26 cellular contexts compared by ENCODE assay signal in genomic region chr2:105606081-105606480, GRCh38.
"Had no signal": no experiment of that assay in that cellular context is flagged by ENCODE, and none has a peak within 500 bp of the region (broad histone marks: within the 10 kb centered on the region; RNA-seq: fewer than 3 reads in every experiment).

No MANE protein-coding gene starts in this region.

- H3K9me3 Mint-ChIP-seq: activated CD4-positive, alpha-beta memory T cell treated with anti-CD3 and anti-CD28 coated beads for 36 hours; activated CD4-positive, alpha-beta T cell treated with anti-CD3 and anti-CD28 coated beads, Interleukin-2, amount 10 ng/mL, durations not matched to agents 7 days and 5 days; activated naive CD4-positive, alpha-beta T cell treated with anti-CD3 and anti-CD28 coated beads, Interleukin-2, amount 10 ng/mL, durations not matched to agents 7 days and 5 days; activated naive CD8-positive, alpha-beta T cell treated with anti-CD3 and anti-CD28 coated beads, Interleukin-2, amount 50 U/mL, for 24 hours; activated T-cell treated with anti-CD3 and anti-CD28 coated beads, Interleukin-2, amount 50 U/mL, for 4 hours; activated T-helper 1 cell treated with anti-CD3 and anti-CD28 coated beads, Interleukin-12 subunit alpha, Interleukin-12 subunit beta, Interleukin-2, Interleukin-4 antibody, amounts not matched to agents 30 ng/mL and 10 ng/mL and 1 ng/mL, durations not matched to agents 14 hours and 24 hours and 36 hours; T-helper 1 cell treated with Interleukin-12 subunit alpha and Interleukin-12 subunit beta and Interleukin-4 antibody, amounts not matched to agents 30 μg/mL and 1 μg/mL, for 36 hours; T-helper 2 cell treated with Interferon-gamma antibody and Interleukin-4, amounts not matched to agents 5 μg/mL and 100 μg/mL, for 36 hours had no signal

- H3K36me3 ChIP-seq: brain microvascular endothelial cell, SJSA1 had no signal

- H3K4me3 ChIP-seq: K562, SJSA1 had no signal

- H3K27ac ChIP-seq: brain microvascular endothelial cell, SJSA1 had no signal

- H3K27ac Mint-ChIP-seq: activated CD4-positive, alpha-beta memory T cell treated with anti-CD3 and anti-CD28 coated beads for 36 hours; activated CD4-positive, alpha-beta T cell treated with anti-CD3 and anti-CD28 coated beads, Interleukin-2, amount 10 ng/mL, durations not matched to agents 7 days and 5 days; activated naive CD4-positive, alpha-beta T cell treated with anti-CD3 and anti-CD28 coated beads, Interleukin-2, amount 10 ng/mL, durations not matched to agents 7 days and 5 days; activated naive CD8-positive, alpha-beta T cell; activated naive CD8-positive, alpha-beta T cell treated with anti-CD3 and anti-CD28 coated beads, Interleukin-2, amount 50 U/mL, for 24 hours; activated T-helper 1 cell treated with anti-CD3 and anti-CD28 coated beads, Interleukin-12 subunit alpha, Interleukin-12 subunit beta, Interleukin-2, Interleukin-4 antibody, amounts not matched to agents 30 ng/mL and 10 ng/mL and 1 ng/mL, durations not matched to agents 14 hours and 24 hours and 36 hours; T-helper 1 cell treated with Interleukin-12 subunit alpha and Interleukin-12 subunit beta and Interleukin-4 antibody, amounts not matched to agents 30 μg/mL and 1 μg/mL, for 36 hours; T-helper 2 cell treated with Interferon-gamma antibody and Interleukin-4, amounts not matched to agents 5 μg/mL and 100 μg/mL, for 36 hours had no signal

- H3K4me3 Mint-ChIP-seq: activated CD4-positive, alpha-beta memory T cell treated with anti-CD3 and anti-CD28 coated beads for 36 hours; activated CD4-positive, alpha-beta T cell treated with anti-CD3 and anti-CD28 coated beads, Interleukin-2, amount 10 ng/mL, durations not matched to agents 7 days and 5 days; activated naive CD4-positive, alpha-beta T cell treated with anti-CD3 and anti-CD28 coated beads, Interleukin-2, amount 10 ng/mL, durations not matched to agents 7 days and 5 days; activated naive CD8-positive, alpha-beta T cell; activated naive CD8-positive, alpha-beta T cell treated with anti-CD3 and anti-CD28 coated beads, Interleukin-2, amount 50 U/mL, for 24 hours; activated T-cell treated with anti-CD3 and anti-CD28 coated beads, Interleukin-2, amount 50 U/mL, for 4 hours; activated T-helper 1 cell treated with anti-CD3 and anti-CD28 coated beads, Interleukin-12 subunit alpha, Interleukin-12 subunit beta, Interleukin-2, Interleukin-4 antibody, amounts not matched to agents 30 ng/mL and 10 ng/mL and 1 ng/mL, durations not matched to agents 14 hours and 24 hours and 36 hours; T-helper 1 cell treated with Interleukin-12 subunit alpha and Interleukin-12 subunit beta and Interleukin-4 antibody, amounts not matched to agents 30 μg/mL and 1 μg/mL, for 36 hours; T-helper 2 cell treated with Interferon-gamma antibody and Interleukin-4, amounts not matched to agents 5 μg/mL and 100 μg/mL, for 36 hours had no signal

- H3K27me3 ChIP-seq: brain microvascular endothelial cell had no signal

- H3K4me2 ChIP-seq: SK-N-SH had no signal

- H3K4me1 Mint-ChIP-seq: activated CD4-positive, alpha-beta T cell treated with anti-CD3 and anti-CD28 coated beads, Interleukin-2, amount 10 ng/mL, durations not matched to agents 7 days and 5 days; activated naive CD4-positive, alpha-beta T cell treated with anti-CD3 and anti-CD28 coated beads, Interleukin-2, amount 10 ng/mL, durations not matched to agents 7 days and 5 days; activated naive CD8-positive, alpha-beta T cell treated with anti-CD3 and anti-CD28 coated beads, Interleukin-2, amount 50 U/mL, for 24 hours had no signal

- H3K27me3 Mint-ChIP-seq: activated CD4-positive, alpha-beta memory T cell treated with anti-CD3 and anti-CD28 coated beads for 36 hours; activated naive CD8-positive, alpha-beta T cell treated with anti-CD3 and anti-CD28 coated beads, Interleukin-2, amount 50 U/mL, for 24 hours had no signal

- H3K9me3 ChIP-seq: SK-N-SH had no signal

- H3K9ac ChIP-seq: SK-N-SH had no signal

- H3K36me3 Mint-ChIP-seq: activated CD4-positive, alpha-beta memory T cell treated with anti-CD3 and anti-CD28 coated beads for 36 hours; activated naive CD4-positive, alpha-beta T cell treated with anti-CD3 and anti-CD28 coated beads, Interleukin-2, amount 10 ng/mL, durations not matched to agents 7 days and 5 days; activated naive CD8-positive, alpha-beta T cell had no signal

- DNase-seq: activated CD4-positive, alpha-beta memory T cell treated with anti-CD3 and anti-CD28 coated beads for 36 hours; activated CD4-positive, alpha-beta T cell treated with anti-CD3 and anti-CD28 coated beads, Interleukin-2, amount 10 ng/mL, durations not matched to agents 7 days and 5 days; activated CD8-positive, alpha-beta memory T cell treated with anti-CD3 and anti-CD28 coated beads, Interleukin-2, amount 50 U/mL, for 4 hours; activated effector memory CD4-positive, alpha-beta T cell treated with Interleukin-2 at 50 U/mL for 16 hours; activated naive CD4-positive, alpha-beta T cell treated with anti-CD3 and anti-CD28 coated beads, Interleukin-2, amount 10 ng/mL, durations not matched to agents 7 days and 5 days; activated naive CD8-positive, alpha-beta T cell treated with anti-CD3 and anti-CD28 coated beads, Interleukin-2, amount 50 U/mL, for 24 hours; activated T-cell treated with anti-CD3 and anti-CD28 coated beads for 4 hours; activated T-cell treated with anti-CD3 and anti-CD28 coated beads, Interleukin-2, amount 50 U/mL, for 4 hours; anterior cingulate cortex; brain microvascular endothelial cell; NCI-H1092 treated with DMSO at 0.1 percent for 48 hours; NCI-H1417 treated with DMSO at 0.1 percent for 48 hours; NCI-H1694; NCI-H1930; NCI-H2081 treated with DMSO at 0.1 percent for 48 hours; NCI-H226; NCI-H446 treated with DMSO at 0.1 percent for 48 hours; NCI-H524; SHP77; SK-N-SH had no signal

- H3K4me1 ChIP-seq: SJSA1 had no signal
